14 cellular contexts compared by ENCODE assay signal in the genomic region with DNA sequence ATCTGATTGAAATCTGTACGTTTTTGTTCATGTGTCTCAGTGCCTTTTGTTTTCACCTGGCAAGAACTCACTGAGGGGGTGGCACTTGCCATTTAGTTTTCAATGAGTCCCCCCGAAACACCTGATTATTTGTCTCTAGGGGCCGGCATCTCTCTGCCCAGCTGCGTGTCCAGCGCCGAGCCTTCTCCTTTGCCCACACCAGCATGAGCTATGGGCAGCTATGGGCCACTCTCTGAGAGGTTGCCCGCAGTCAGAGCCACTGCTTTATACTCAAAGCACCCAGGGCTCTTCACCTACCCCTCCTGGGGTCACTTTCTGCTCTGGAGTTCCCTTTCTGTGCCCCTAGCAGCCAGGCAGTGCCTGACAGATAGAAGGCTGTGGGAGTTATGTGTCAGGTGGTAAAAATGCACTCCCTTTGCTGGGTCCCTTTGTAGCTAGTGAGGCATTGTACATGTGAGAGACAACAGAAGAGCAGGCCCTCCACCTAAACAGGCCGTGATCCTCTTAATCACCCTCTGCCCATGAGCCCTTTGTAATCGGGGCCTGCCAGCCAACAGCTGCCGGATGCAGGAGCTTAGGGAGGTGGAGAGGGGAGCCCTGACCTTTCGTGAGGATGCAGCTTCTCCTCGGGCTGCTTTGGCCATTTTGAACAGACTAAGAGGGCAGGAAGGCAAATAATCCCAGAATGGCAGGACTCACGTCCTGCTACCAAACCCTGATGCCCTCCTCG.
"Had no signal": no experiment of that assay in that cellular context is flagged by ENCODE, and none has a peak within 500 bp of the region (broad histone marks: within the 10 kb centered on the region; RNA-seq: fewer than 3 reads in every experiment).

No MANE protein-coding gene starts in this region.

- ATAC-seq: activated CD4-positive, alpha-beta T cell treated with anti-CD3 and anti-CD28 coated beads for 36 hours; natural killer cell; right cardiac atrium had no signal

- DNase-seq: activated CD4-positive, alpha-beta memory T cell treated with anti-CD3 and anti-CD28 coated beads for 36 hours; activated CD4-positive, alpha-beta T cell treated with anti-CD3 and anti-CD28 coated beads for 36 hours; activated naive CD4-positive, alpha-beta T cell treated with anti-CD3 and anti-CD28 coated beads, Interleukin-2, amount 10 ng/mL, durations not matched to agents 7 days and 5 days; activated T-cell treated with anti-CD3 and anti-CD28 coated beads, Interleukin-2, amount 50 U/mL, for 24 hours; dermis blood vessel endothelial cell; left colon; mucosa of descending colon; natural killer cell; right cardiac atrium; small intestine; stimulated activated CD4-positive, alpha-beta T cell treated with anti-CD3 and anti-CD28 coated beads, Interleukin-4, amount 100 ng/mL, for 4 hours; stimulated activated CD8-positive, alpha-beta memory T cell treated with anti-CD3 and anti-CD28 coated beads, Interleukin-4, amount 100 ng/mL, for 48 hours; stimulated activated naive CD4-positive, alpha-beta T cell treated with Interleukin-2 at 50 U/mL for 16 hours; T1000 had no signal
